In the genomic region with DNA sequence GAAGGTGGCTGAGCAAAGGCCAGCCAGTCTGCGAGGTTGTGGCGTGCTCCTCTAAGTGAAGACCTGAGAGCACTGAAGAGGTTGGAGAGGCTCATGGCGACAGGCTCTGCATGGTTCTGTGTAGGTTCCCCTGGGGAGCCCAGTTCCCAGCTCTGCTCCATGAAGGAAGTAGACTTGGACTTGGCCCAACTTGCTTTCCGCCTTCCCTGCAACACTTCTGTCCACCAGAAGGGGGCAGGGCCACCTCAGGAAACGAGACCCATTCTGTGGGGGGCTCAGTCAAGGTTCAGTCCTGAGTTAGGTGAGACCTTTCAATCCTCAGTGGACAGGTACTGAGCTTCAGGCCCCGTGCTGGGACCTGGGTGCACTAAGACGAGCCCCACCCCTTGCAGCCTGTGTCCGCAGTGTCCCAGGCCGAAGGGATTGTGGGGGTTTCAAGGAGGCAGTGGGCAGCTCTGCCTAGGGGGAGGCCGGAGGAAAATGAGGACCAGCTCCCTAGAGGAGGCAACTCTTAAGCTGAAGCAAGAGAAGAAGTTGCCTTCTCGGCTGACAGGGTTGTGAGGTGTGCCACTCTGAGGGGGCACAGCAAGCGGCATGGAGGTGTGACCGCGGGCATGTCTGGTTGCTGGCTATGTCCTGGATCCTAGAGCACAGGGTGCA, we compare ENCODE assay signal across 9 cellular contexts. TPM values are rescaled to one million over a fixed set of nuclear protein-coding genes. Genes with fewer than 3 reads are reported as not detected.
DNase-seq lines count a peak whose midpoint lies in the region; ATAC-seq and TF ChIP-seq lines count a peak whose summit lies in the region.
"Had no signal": no experiment of that assay in that cellular context is flagged by ENCODE, and none has a peak within 500 bp of the region (broad histone marks: within the 10 kb centered on the region; RNA-seq: fewer than 3 reads in every experiment).

No MANE protein-coding gene starts in this region.

- H3K27ac ChIP-seq in SK-N-SH (ENCODE audit: low read depth in 2 of 2, low read length in 1 of 2), result peak overlapping the region in 1 of 2 experiments; percentile 12; a peak in 1 of 4 replicates
- H3K27ac ChIP-seq in colonic mucosa, result no peak overlapping the region
- H3K27ac ChIP-seq in left lung, result no peak overlapping the region
- no peak overlapping the region for H3K27ac ChIP-seq in stomach
- H3K27ac ChIP-seq: SK-N-MC had no signal

- H3K9me2 ChIP-seq in SK-N-SH, result no peaks in the 10 kb centered on the region

- CTCF ChIA-PET in SK-N-SH (lab: Yijun Ruan, JAX), result interaction anchor here (0.6 to 8.7 kb wide), 99 partner anchors 9 to 765 kb away, joined by 3 to 130 read pairs (median 4); partner anchors contain the start of genes PCBD1 and UNC5B

- TF ChIP-seq RAD21 in SK-N-SH (IDR thresholded peaks at IDR 0.05; ENCODE audit: low read length), result peak; percentile 91

- DNase-seq in D341Med (ENCODE audit: low spot score) (peak; percentile 69), HAP-1 (ENCODE audit: low spot score in 2 of 2) (peak; percentile 28 to 72), SK-N-SH (peak; percentile 85), colonic mucosa (peak; percentile 59), left lung (peak in 1 of 2 donors; percentile 56), stomach (peak; percentile 67), foreskin melanocyte (no peak)

- H3K4me3 ChIP-seq in HAP-1 (no peak overlapping the region), SK-N-SH (ENCODE audit: low read depth in 2 of 2, low read length in 1 of 2) (no peak overlapping the region; a peak in 1 of 4 replicates), colonic mucosa (no peak overlapping the region), left lung (no peak overlapping the region), stomach (no peak overlapping the region)
- H3K4me3 ChIP-seq: SK-N-MC had no signal

- peak; percentile 88 for TF ChIP-seq CTCF in SK-N-SH (IDR thresholded peaks at IDR 0.05)
- peak; percentile 86 for TF ChIP-seq CTCF in colonic mucosa (IDR thresholded peaks at IDR 0.05)
- peak; percentile 87 to 88 for TF ChIP-seq CTCF in left lung (IDR thresholded peaks at IDR 0.05)
- TF ChIP-seq CTCF in stomach (IDR thresholded peaks at IDR 0.05), result peak in 5 of 7 experiments; percentile 46 to 85 (median 76)

- TF ChIP-seq EP300 in SK-N-SH (IDR thresholded peaks at IDR 0.05; ENCODE audit: borderline replicate concordance in 1 of 2, low read depth in 1 of 2, low read length in 1 of 2) (no peak), stomach (IDR thresholded peaks at IDR 0.05) (no peak)

- intact Hi-C loops in colonic mucosa (cut with DNase I) (loop anchor here (5.0 kb wide), 2 partner anchors 304 to 384 kb away; no protein-coding TSS in a partner anchor), left lung (cut with DNase I) (no loop called here), stomach (cut with DNase I; ENCODE audit: low total_unique reads) (no loop called here)

- no peak for TF ChIP-seq POLR2A in stomach (IDR thresholded peaks at IDR 0.05)

- H3K4me2 ChIP-seq in SK-N-SH, result no peak overlapping the region

- WGBS in SK-N-SH (ENCODE audit: low lambda C conversion rate), result 59% methylated on average over 10 of the region's 14 CpGs
- WGBS in stomach, 5 donors, result 51 to 63% (median 61%) methylated on average over 12 to 14 of the region's 14 CpGs

- H3K79me2 ChIP-seq in SK-N-SH (ENCODE audit: insufficient read depth), result no peaks in the 10 kb centered on the region

- H3F3A ChIP-seq in SK-N-SH (replicated peaks; ENCODE audit: insufficient read depth), result no peaks in the 10 kb centered on the region

- POLR2A ChIA-PET in SK-N-SH (lab: Yijun Ruan, JAX), result interaction anchor here (0.9 to 1.4 kb wide), 4 partner anchors 12 to 315 kb away, joined by 3 read pairs; no protein-coding TSS in a partner anchor

- ATAC-seq in left lung (peak; percentile 89), GM19452 (IDR thresholded peaks at IDR 0.05; ENCODE audit: unreplicated experiment) (no peak)

- H3K36me3 ChIP-seq in HAP-1 (replicated peaks), result no peaks in the 10 kb centered on the region
- no peaks in the 10 kb centered on the region for H3K36me3 ChIP-seq in SK-N-SH (replicated peaks in 1 of 2; ENCODE audit: control insufficient read depth in 1 of 2, insufficient read depth in 2 of 2, low read length in 1 of 2)
- no peaks in the 10 kb centered on the region for H3K36me3 ChIP-seq in colonic mucosa
- no peaks in the 10 kb centered on the region for H3K36me3 ChIP-seq in left lung
- H3K36me3 ChIP-seq in stomach, result no peaks in the 10 kb centered on the region

- H3K9me3 ChIP-seq in HAP-1, result no peaks in the 10 kb centered on the region
- H3K9me3 ChIP-seq in SK-N-SH, result no peaks in the 10 kb centered on the region
- H3K9me3 ChIP-seq in colonic mucosa, result no peaks in the 10 kb centered on the region
- H3K9me3 ChIP-seq in left lung, result no peaks in the 10 kb centered on the region
- no peaks in the 10 kb centered on the region for H3K9me3 ChIP-seq in stomach

- H3K9ac ChIP-seq in SK-N-SH (no peak overlapping the region), colonic mucosa (ENCODE audit: low read depth in 2 of 2, low read length in 2 of 2) (no peak overlapping the region)

- in situ Hi-C loops in HAP-1 (cut with MboI; ENCODE audit: low sequenced_read_pairs), result loop anchor here (5.0 kb wide), 1 partner anchor 384 kb away; no protein-coding TSS in a partner anchor

- no peaks in the 10 kb centered on the region for H4K20me1 ChIP-seq in SK-N-SH (ENCODE audit: insufficient read depth)

- H2AFZ ChIP-seq in SK-N-SH (ENCODE audit: low read depth), result no peak overlapping the region

- H3K27me3 ChIP-seq in HAP-1 (ENCODE audit: low read depth), result no peaks in the 10 kb centered on the region
- no peaks in the 10 kb centered on the region for H3K27me3 ChIP-seq in SK-N-SH (ENCODE audit: insufficient read depth)
- H3K27me3 ChIP-seq in colonic mucosa, result no peaks in the 10 kb centered on the region
- H3K27me3 ChIP-seq in left lung, result no peaks in the 10 kb centered on the region
- H3K27me3 ChIP-seq in stomach, result no peaks in the 10 kb centered on the region

- H3K4me1 ChIP-seq in HAP-1, result no peaks in the 10 kb centered on the region
- peaks cover 0 to 8% of the 10 kb centered on the region in 2 experiments; a peak in 1 of 4 replicates for H3K4me1 ChIP-seq in SK-N-SH (ENCODE audit: control insufficient read depth in 1 of 2, insufficient read depth in 2 of 2, low read depth in 1 of 2, low read length in 1 of 2)
- H3K4me1 ChIP-seq in colonic mucosa, result no peaks in the 10 kb centered on the region
- no peaks in the 10 kb centered on the region for H3K4me1 ChIP-seq in left lung
- H3K4me1 ChIP-seq in stomach, result peaks cover 0 to 11% (median 6%) of the 10 kb centered on the region in 4 donors

TF ChIP-seq in SK-N-SH, 30 proteins besides CTCF, POLR2A, EP300 and RAD21:
- TF ChIP-seq SMC3 (IDR thresholded peaks at IDR 0.05; ENCODE audit: low read depth, low read length) (peak; percentile 71), USF2 (IDR thresholded peaks at IDR 0.05; ENCODE audit: borderline replicate concordance, low read depth, low read length) (no peak), NFIC (IDR thresholded peaks at IDR 0.05; ENCODE audit: borderline replicate concordance) (peak; percentile 54)

RNA-seq across cellular contexts. Expression of gene PCBD1, which starts 15.0 kb away (rescaled TPM):
- polyA plus RNA-seq in SK-N-SH (2012; rRNA removed) (95.9 and 112 TPM in 2 replicates), stomach (100 to 1,000 TPM; 120 to 130 (median 129) TPM)
- polyA plus RNA-seq in SK-N-SH (2012; cell fraction: cytosol; rRNA removed), result 90.1 and 107 TPM in 2 replicates
- polyA plus RNA-seq in SK-N-SH (2012; cell fraction: nucleus; rRNA removed), result 30.8 and 34.7 TPM in 2 replicates
- total RNA-seq in colonic mucosa (100 to 1,000 TPM in 1 of 2 donors, 10 to 100 TPM in 1; 96.4 to 196 TPM), left lung (100 to 1,000 TPM in 1 of 2 donors, 10 to 100 TPM in 1; 91.6 to 112 TPM), stomach (10 to 100 TPM; 29.4 to 72.8 (median 52.1) TPM)
